Comparison of ENCODE assay signal across 13 cellular contexts in the genomic region with DNA sequence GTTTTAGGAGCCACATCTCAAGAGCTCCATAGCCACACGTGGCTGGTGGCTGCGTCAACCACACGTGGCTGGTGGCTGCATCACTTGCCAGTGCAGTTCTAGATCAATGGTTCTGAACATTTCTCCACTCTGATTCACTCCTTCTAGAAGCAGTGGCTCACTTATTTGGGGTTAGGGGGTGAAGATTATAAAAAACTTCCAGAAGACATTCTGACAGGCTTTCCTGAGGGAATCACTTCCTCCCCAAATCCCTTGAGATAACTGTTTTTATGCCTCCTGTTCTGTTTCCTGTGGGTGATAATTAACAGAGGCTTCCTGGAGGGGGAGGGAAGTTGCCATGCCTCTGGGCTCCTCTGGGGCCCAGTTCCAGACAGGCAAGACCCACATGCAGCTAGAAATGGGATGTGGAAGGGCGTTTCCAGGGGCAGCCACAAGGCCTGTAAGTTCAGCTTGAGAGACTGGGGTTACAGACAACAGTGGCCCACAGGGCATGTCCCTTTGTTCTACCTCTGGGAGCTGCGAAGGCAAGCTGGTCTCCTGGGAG. TPM values are rescaled to one million over a fixed set of nuclear protein-coding genes. Genes with fewer than 3 reads are reported as not detected.
DNase-seq lines count a peak whose midpoint lies in the region; ATAC-seq, FAIRE-seq and TF ChIP-seq lines count a peak whose summit lies in the region.
"Had no signal": no experiment of that assay in that cellular context is flagged by ENCODE, and none has a peak within 500 bp of the region (broad histone marks: within the 10 kb centered on the region; RNA-seq: fewer than 3 reads in every experiment).

No MANE protein-coding gene starts in this region.

- H3K27ac ChIP-seq in K562 (ENCODE audit: extremely low read depth, low read depth, low read length), result no peak overlapping the region
- H3K27ac ChIP-seq: C4-2B had no signal

- no peaks in the 10 kb centered on the region for H3K79me2 ChIP-seq in K562 (ENCODE audit: control insufficient read depth, insufficient read depth, low read length)

- H3K4me2 ChIP-seq in K562 (ENCODE audit: insufficient read depth, low read length), result no peak overlapping the region

- TF ChIP-seq CTCF in K562 (IDR thresholded peaks at IDR 0.05 in 2 of 3, conservative IDR thresholded peaks at IDR 0.05 in 1 of 3; ENCODE audit: insufficient read depth in 2 of 3, low read depth in 1 of 3, low read length in 3 of 3) (no peak), mesothelial cell of epicardium (IDR thresholded peaks at IDR 0.05; ENCODE audit: unreplicated experiment) (no peak), D721Med (IDR thresholded peaks at IDR 0.05; ENCODE audit: insufficient read depth, missing control alignments) (no peak)

- H3K4me1 ChIP-seq in K562 (replicated peaks in 1 of 2; ENCODE audit: control insufficient read depth in 2 of 2, insufficient read depth in 2 of 2, low read length in 2 of 2), result no peaks in the 10 kb centered on the region

- CTCF ChIA-PET in K562 (lab: Yijun Ruan, JAX; ENCODE audit: low intra/inter-chr PET ratio), result no interaction called here

- H3K4me1 Mint-ChIP-seq in mesothelial cell of epicardium, result no peaks in the 10 kb centered on the region

- no peak overlapping the region for H3K4me3 Mint-ChIP-seq in mesothelial cell of epicardium

- peaks cover 2 to 24% of the 10 kb centered on the region in 2 experiments; a peak in 2 of 5 replicates for H3K27me3 ChIP-seq in K562 (ENCODE audit: control insufficient read depth in 2 of 2, insufficient read depth in 2 of 2, low read length in 2 of 2)
- H3K27me3 ChIP-seq: ascending aorta, gastrocnemius medialis had no signal

- H3K4me3 ChIP-seq in K562, result no peak overlapping the region
- H3K4me3 ChIP-seq: ascending aorta, gastrocnemius medialis had no signal

- no peak for TF ChIP-seq POLR2A in K562 (conservative IDR thresholded peaks at IDR 0.05)

- H3K9me1 ChIP-seq in K562 (ENCODE audit: control insufficient read depth, insufficient read depth, low read length), result no peaks in the 10 kb centered on the region

- H3K27ac Mint-ChIP-seq in mesothelial cell of epicardium, result no peak overlapping the region

- TF ChIP-seq EP300 in K562 (IDR thresholded peaks at IDR 0.05; ENCODE audit: low read length), result no peak

- no peak overlapping the region for H2AFZ ChIP-seq in K562 (ENCODE audit: low read depth, low read length)

- H3K36me3 ChIP-seq in K562 (ENCODE audit: control insufficient read depth, insufficient read depth, low read length), result no peaks in the 10 kb centered on the region

- peaks cover 17% of the 10 kb centered on the region for H3K9me3 Mint-ChIP-seq in mesothelial cell of epicardium

- intact Hi-C loops in K562 (cut with micrococcal nuclease), result no loop called here

- no peaks in the 10 kb centered on the region for H3K9me3 ChIP-seq in K562 (replicated peaks; ENCODE audit: control insufficient read depth, insufficient read depth, low read depth, low read length)
- H3K9me3 ChIP-seq: gastrocnemius medialis had no signal

- ATAC-seq in K562, result no peak
- ATAC-seq in HG02678 (IDR thresholded peaks at IDR 0.05; ENCODE audit: unreplicated experiment), result no peak

- peaks cover 12% of the 10 kb centered on the region for H3K36me3 Mint-ChIP-seq in mesothelial cell of epicardium

- DNase-seq in stimulated activated CD4-positive, alpha-beta T cell treated with anti-CD3 and anti-CD28 coated beads, Interleukin-15, amount 100 ng/mL, for 24 hours, result peak; percentile 13
- no peak for DNase-seq in stimulated activated CD4-positive, alpha-beta T cell treated with anti-CD3 and anti-CD28 coated beads, Interleukin-4, amount 100 ng/mL, for 24 hours
- DNase-seq in K562 (ENCODE audit: extremely low read depth in 1 of 4, low spot score in 3 of 4), result no peak
- peak; percentile 86 for DNase-seq in islet precursor cell
- DNase-seq in NCI-H146 treated with DMSO at 0.1 percent for 48 hours (lab: John Stamatoyannopoulos, UW; ENCODE audit: unreplicated experiment), result no peak
- no peak for DNase-seq in mesothelial cell of epicardium (ENCODE audit: low spot score in 2 of 2, unreplicated experiment in 2 of 2)
- no peak for DNase-seq in D721Med (ENCODE audit: insufficient read length, low spot score)
- DNase-seq: gastrocnemius medialis, H7, NCI-H1417 had no signal

- H3K9ac ChIP-seq in K562 (ENCODE audit: insufficient read depth in 1 of 2, low read depth in 2 of 2, low read length in 2 of 2), result no peak overlapping the region

- no peak for FAIRE-seq in K562 (lab: Jason Lieb, UNC)
- no peak for FAIRE-seq in D721Med (lab: Jason Lieb, UNC)

- in situ Hi-C loops in K562 (cut with MboI), result no loop called here

- no peaks in the 10 kb centered on the region for H4K20me1 ChIP-seq in K562 (replicated peaks; ENCODE audit: control insufficient read depth, insufficient read depth, low read length)

- TF ChIP-seq RAD21 in K562 (CRISPR knock-in tag; conservative IDR thresholded peaks at IDR 0.05 in 1 of 2, IDR thresholded peaks at IDR 0.05 in 1 of 2), result no peak

- BruUV-seq in K562 (replicated peaks; lab: Mats Ljungman, UMichigan), result no TSS peak

- POLR2A ChIA-PET in K562 (lab: Yijun Ruan, JAX), result no interaction called here

- no peaks in the 10 kb centered on the region for H3K27me3 Mint-ChIP-seq in mesothelial cell of epicardium (ENCODE audit: low read depth)

- 0% methylated on average over 5 of the region's 5 CpGs for WGBS in K562 (ENCODE audit: insufficient coverage, low coverage, missing lambda C conversion rate)

TF ChIP-seq in K562, 482 proteins besides CTCF, POLR2A, EP300 and RAD21:
- no peak for TF ChIP-seq NEUROD1 (IDR thresholded peaks at IDR 0.05; ENCODE audit: borderline replicate concordance, low read depth, low read length, partially characterized antibody)
- TF ChIP-seq, protein P1, sequence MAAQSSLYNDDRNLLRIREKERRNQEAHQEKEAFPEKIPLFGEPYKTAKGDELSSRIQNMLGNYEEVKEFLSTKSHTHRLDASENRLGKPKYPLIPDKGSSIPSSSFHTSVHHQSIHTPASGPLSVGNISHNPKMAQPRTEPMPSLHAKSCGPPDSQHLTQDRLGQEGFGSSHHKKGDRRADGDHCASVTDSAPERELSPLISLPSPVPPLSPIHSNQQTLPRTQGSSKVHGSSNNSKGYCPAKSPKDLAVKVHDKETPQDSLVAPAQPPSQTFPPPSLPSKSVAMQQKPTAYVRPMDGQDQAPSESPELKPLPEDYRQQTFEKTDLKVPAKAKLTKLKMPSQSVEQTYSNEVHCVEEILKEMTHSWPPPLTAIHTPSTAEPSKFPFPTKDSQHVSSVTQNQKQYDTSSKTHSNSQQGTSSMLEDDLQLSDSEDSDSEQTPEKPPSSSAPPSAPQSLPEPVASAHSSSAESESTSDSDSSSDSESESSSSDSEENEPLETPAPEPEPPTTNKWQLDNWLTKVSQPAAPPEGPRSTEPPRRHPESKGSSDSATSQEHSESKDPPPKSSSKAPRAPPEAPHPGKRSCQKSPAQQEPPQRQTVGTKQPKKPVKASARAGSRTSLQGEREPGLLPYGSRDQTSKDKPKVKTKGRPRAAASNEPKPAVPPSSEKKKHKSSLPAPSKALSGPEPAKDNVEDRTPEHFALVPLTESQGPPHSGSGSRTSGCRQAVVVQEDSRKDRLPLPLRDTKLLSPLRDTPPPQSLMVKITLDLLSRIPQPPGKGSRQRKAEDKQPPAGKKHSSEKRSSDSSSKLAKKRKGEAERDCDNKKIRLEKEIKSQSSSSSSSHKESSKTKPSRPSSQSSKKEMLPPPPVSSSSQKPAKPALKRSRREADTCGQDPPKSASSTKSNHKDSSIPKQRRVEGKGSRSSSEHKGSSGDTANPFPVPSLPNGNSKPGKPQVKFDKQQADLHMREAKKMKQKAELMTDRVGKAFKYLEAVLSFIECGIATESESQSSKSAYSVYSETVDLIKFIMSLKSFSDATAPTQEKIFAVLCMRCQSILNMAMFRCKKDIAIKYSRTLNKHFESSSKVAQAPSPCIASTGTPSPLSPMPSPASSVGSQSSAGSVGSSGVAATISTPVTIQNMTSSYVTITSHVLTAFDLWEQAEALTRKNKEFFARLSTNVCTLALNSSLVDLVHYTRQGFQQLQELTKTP (IDR thresholded peaks at IDR 0.05; ENCODE audit: low read depth in 1 of 2, partially characterized antibody in 2 of 2), result no peak
- no peak for TF ChIP-seq MAFG (tag; conservative IDR thresholded peaks at IDR 0.05)
- TF ChIP-seq, protein P2, sequence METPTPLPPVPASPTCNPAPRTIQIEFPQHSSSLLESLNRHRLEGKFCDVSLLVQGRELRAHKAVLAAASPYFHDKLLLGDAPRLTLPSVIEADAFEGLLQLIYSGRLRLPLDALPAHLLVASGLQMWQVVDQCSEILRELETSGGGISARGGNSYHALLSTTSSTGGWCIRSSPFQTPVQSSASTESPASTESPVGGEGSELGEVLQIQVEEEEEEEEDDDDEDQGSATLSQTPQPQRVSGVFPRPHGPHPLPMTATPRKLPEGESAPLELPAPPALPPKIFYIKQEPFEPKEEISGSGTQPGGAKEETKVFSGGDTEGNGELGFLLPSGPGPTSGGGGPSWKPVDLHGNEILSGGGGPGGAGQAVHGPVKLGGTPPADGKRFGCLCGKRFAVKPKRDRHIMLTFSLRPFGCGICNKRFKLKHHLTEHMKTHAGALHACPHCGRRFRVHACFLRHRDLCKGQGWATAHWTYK (CRISPR knock-in tag; IDR thresholded peaks at IDR 0.05), result 0 out of 2 replicates have a peak, but pooled peaks have one; percentile 25
- no peak for TF ChIP-seq HOXB6 (CRISPR knock-in tag; IDR thresholded peaks at IDR 0.05; ENCODE audit: borderline replicate concordance)

RNA-seq across cellular contexts. Expression of a gene that starts 23.6 kb away (rescaled TPM):
- total RNA-seq in K562 (2011; cell fraction: chromatin; rRNA removed; ENCODE audit: low replicate concordance), result 0.07 and 0.37 TPM in 2 replicates
- total RNA-seq in K562 (2011; cell fraction: nucleolus; rRNA removed), result 0.17 and 0.26 TPM in 2 replicates
- total RNA-seq in K562 (2011; cell fraction: nucleoplasm; rRNA removed), result 0.07 and 0.08 TPM in 2 replicates
- total RNA-seq in K562 (2014; rRNA removed) (not detected in 2 replicates), K562 (2014; rRNA removed; fragmentation: Illumina TruSeq; extraction: Trizol) (not detected in 2 replicates), K562 (2015; rRNA removed; fragmentation: Illumina TruSeq; extraction: Trizol) (not detected in 2 replicates), K562 (2021) (0.24 and 0.25 TPM in 2 replicates), mesothelial cell of epicardium (12.8 to 14.4 TPM (median 13.8 TPM) in 3 replicates)
- polyA plus RNA-seq in K562 (2011; rRNA removed) (not detected in 2 replicates), K562 (2014; fragmentation: Illumina TruSeq; extraction: Trizol) (not detected in 2 replicates), K562 (2014; fragmentation: Nextera tagmentation; extraction: Ambion mirVana) (not detected), K562 (2014; rRNA removed) (not detected in 2 replicates)
- polyA plus RNA-seq in K562 (2011; cell fraction: cytosol; rRNA removed), result 0.01 TPM in 1 of 2 replicates, not detected in the other
- 0.06 and 0.08 TPM in 2 replicates for polyA plus RNA-seq in K562 (2011; cell fraction: nucleus; rRNA removed)
- polyA plus RNA-seq in K562 (2012), result 0.01 and 0.06 TPM in 2 replicates
- polyA minus RNA-seq in K562 (2011; rRNA and poly(A)+ RNA removed), result 0.03 and 0.04 TPM in 2 replicates
- 0.19 TPM in 1 of 2 replicates, not detected in the other for polyA minus RNA-seq in K562 (2011; cell fraction: cytosol; rRNA and poly(A)+ RNA removed)
- polyA minus RNA-seq in K562 (2011; cell fraction: nucleus; rRNA and poly(A)+ RNA removed), result 0.11 TPM in 1 of 2 replicates, not detected in the other

Comparison
In these comparisons a context has a peak if more than half of its experiments do, and no peak if none do; other contexts are left out.
1. DNase-seq: peak in stimulated activated CD4-positive, alpha-beta T cell treated with anti-CD3 and anti-CD28 coated beads, Interleukin-15, amount 100 ng/mL, for 24 hours (single experiment) and islet precursor cell (single experiment); none in stimulated activated CD4-positive, alpha-beta T cell treated with anti-CD3 and anti-CD28 coated beads, Interleukin-4, amount 100 ng/mL, for 24 hours (single experiment), K562 (0 of 4), NCI-H146 treated with DMSO at 0.1 percent for 48 hours (single experiment), mesothelial cell of epicardium (0 of 2) and D721Med (single experiment).
2. RNA of a gene that starts 23.6 kb away (total RNA-seq): 12.8 to 14.4 TPM in mesothelial cell of epicardium; 0.07 to 0.37 TPM in K562; every median in the first group is over 10 times any median in the second.